In the genomic region with DNA sequence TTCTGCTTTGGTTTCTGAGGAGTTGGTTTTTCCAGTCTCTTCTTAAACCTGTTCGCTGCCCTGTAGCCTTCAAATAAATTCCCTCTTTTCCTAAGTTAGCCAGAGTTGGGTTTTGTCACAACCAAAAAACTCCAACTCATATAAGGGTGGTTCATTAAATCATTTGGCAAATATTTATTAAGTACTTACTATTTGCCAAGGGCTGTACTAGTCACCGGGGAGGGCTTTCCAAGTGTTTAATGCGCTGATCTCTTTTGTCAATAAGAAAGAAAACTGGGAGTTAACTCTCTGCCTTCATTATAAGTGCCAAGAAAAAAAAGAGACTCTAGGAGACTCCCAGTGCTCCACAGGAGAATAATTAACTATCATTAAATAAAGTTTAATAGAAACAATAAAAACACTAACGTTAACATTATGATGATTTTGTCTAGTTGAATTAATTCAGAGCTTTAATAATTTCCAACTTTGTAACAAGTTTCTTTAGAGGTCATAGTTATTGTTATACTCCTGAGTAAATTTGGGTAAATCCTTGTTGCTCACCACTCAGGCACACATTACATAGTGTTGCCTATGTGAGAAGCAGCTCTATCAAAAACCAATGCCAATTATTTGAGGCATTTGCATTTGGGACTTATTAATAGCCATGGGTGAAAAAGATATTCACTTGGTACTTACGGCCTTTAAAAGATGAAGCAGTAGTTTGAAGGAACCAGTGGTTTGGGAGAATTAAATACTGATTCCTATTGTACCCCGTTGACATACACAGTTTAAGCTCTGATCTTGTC, we compare ENCODE assay signal across 24 cellular contexts.
"Had no signal": no experiment of that assay in that cellular context is flagged by ENCODE, and none has a peak within 500 bp of the region (broad histone marks: within the 10 kb centered on the region; RNA-seq: fewer than 3 reads in every experiment).

No MANE protein-coding gene starts in this region.

- H3K4me3 ChIP-seq: adrenal gland, breast epithelium, coronary artery, gastroesophageal sphincter, sigmoid colon, testis, uterus had no signal

- H3K27ac Mint-ChIP-seq: activated CD4-positive, alpha-beta memory T cell treated with anti-CD3 and anti-CD28 coated beads, Interleukin-2, amount 10 ng/mL, durations not matched to agents 7 days and 5 days; activated naive CD8-positive, alpha-beta T cell; activated T-helper 1 cell treated with anti-CD3 and anti-CD28 coated beads, Interleukin-12 subunit alpha, Interleukin-12 subunit beta, Interleukin-2, Interleukin-4 antibody, amounts not matched to agents 30 ng/mL and 10 ng/mL and 1 ng/mL, durations not matched to agents 14 hours and 24 hours and 36 hours; memory B cell; stimulated activated naive B cell treated with anti-CD40 and anti-IgM and Interleukin-4, amounts not matched to agents 10 μg/mL and 1 μg/mL and 100 μg/mL, for 72 hours had no signal

- H3K9me3 ChIP-seq: adrenal gland, breast epithelium, gastroesophageal sphincter, sigmoid colon, testis, uterus had no signal

- H3K27me3 ChIP-seq: breast epithelium, gastroesophageal sphincter, sigmoid colon, testis, uterus had no signal

- H3K27me3 Mint-ChIP-seq: activated naive CD8-positive, alpha-beta T cell had no signal

- H3K4me3 Mint-ChIP-seq: activated CD4-positive, alpha-beta memory T cell treated with anti-CD3 and anti-CD28 coated beads, Interleukin-2, amount 10 ng/mL, durations not matched to agents 7 days and 5 days; activated naive CD8-positive, alpha-beta T cell; activated T-helper 1 cell treated with anti-CD3 and anti-CD28 coated beads, Interleukin-12 subunit alpha, Interleukin-12 subunit beta, Interleukin-2, Interleukin-4 antibody, amounts not matched to agents 30 ng/mL and 10 ng/mL and 1 ng/mL, durations not matched to agents 14 hours and 24 hours and 36 hours; memory B cell; neural crest cell; stimulated activated naive B cell treated with anti-CD40 and anti-IgM and Interleukin-4, amounts not matched to agents 10 μg/mL and 1 μg/mL and 100 μg/mL, for 72 hours had no signal

- DNase-seq: activated CD4-positive, alpha-beta memory T cell treated with anti-CD3 and anti-CD28 coated beads, Interleukin-2, amount 10 ng/mL, durations not matched to agents 7 days and 5 days; activated CD4-positive, alpha-beta T cell treated with anti-CD3 and anti-CD28 coated beads for 48 hours; activated CD4-positive, CD25-positive, alpha-beta regulatory T cell; activated gamma-delta T cell treated with Interleukin-2 at 50 U/mL for 16 hours; activated T-cell treated with anti-CD3 and anti-CD28 coated beads for 4 hours; adrenal gland; head of caudate nucleus; hypothalamus; retina; sigmoid colon; stimulated activated CD4-positive, alpha-beta T cell treated with anti-CD3 and anti-CD28 coated beads, Interleukin-2, amount 100 ng/mL, for 48 hours; stimulated activated CD8-positive, alpha-beta memory T cell treated with anti-CD3 and anti-CD28 coated beads, Interleukin-4, amount 100 ng/mL, for 48 hours; stimulated activated naive B cell treated with anti-CD40 and anti-IgM and Interleukin-4, amounts not matched to agents 10 μg/mL and 1 μg/mL and 100 μg/mL, for 72 hours; T-helper 9 cell; testis; trophoblast cell; uterus had no signal

- H3K27ac ChIP-seq: adrenal gland, breast epithelium, coronary artery, gastroesophageal sphincter, sigmoid colon, testis, uterus had no signal

- H3K36me3 ChIP-seq: adrenal gland, breast epithelium, gastroesophageal sphincter, sigmoid colon, uterus had no signal

- ATAC-seq: gastroesophageal sphincter; stimulated activated naive B cell treated with anti-CD40 and anti-IgM and Interleukin-4, amounts not matched to agents 10 μg/mL and 1 μg/mL and 100 μg/mL, for 72 hours had no signal

- H3K36me3 Mint-ChIP-seq: activated naive CD8-positive, alpha-beta T cell; memory B cell; stimulated activated naive B cell treated with anti-CD40 and anti-IgM and Interleukin-4, amounts not matched to agents 10 μg/mL and 1 μg/mL and 100 μg/mL, for 72 hours had no signal

- H3K4me1 ChIP-seq: adrenal gland, breast epithelium, gastroesophageal sphincter, sigmoid colon, testis, uterus had no signal

- H3K9me3 Mint-ChIP-seq: activated CD4-positive, alpha-beta memory T cell treated with anti-CD3 and anti-CD28 coated beads, Interleukin-2, amount 10 ng/mL, durations not matched to agents 7 days and 5 days; activated T-helper 1 cell treated with anti-CD3 and anti-CD28 coated beads, Interleukin-12 subunit alpha, Interleukin-12 subunit beta, Interleukin-2, Interleukin-4 antibody, amounts not matched to agents 30 ng/mL and 10 ng/mL and 1 ng/mL, durations not matched to agents 14 hours and 24 hours and 36 hours; memory B cell; stimulated activated naive B cell treated with anti-CD40 and anti-IgM and Interleukin-4, amounts not matched to agents 10 μg/mL and 1 μg/mL and 100 μg/mL, for 72 hours had no signal
